8 cellular contexts compared by ENCODE assay signal in genomic region chr20:51220293-51220706, GRCh38.
A peak's percentile ranks its signal among the peaks of the same experiment; 100 is the strongest.
DNase-seq lines count a peak whose midpoint lies in the region; ATAC-seq and TF ChIP-seq lines count a peak whose summit lies in the region.

No MANE protein-coding gene starts in this region.

- no peak overlapping the region for H2AFZ ChIP-seq in HCT116 (ENCODE audit: low read depth, low read length, poor library complexity, severe bottlenecking)

- H3K9me3 ChIP-seq in AG04450 (ENCODE audit: control insufficient read depth, insufficient read depth, low read length), result peaks cover 11% of the 10 kb centered on the region
- peaks cover 0 to 7% of the 10 kb centered on the region in 2 experiments; a peak in 1 of 4 replicates for H3K9me3 ChIP-seq in HCT116 (ENCODE audit: control insufficient read depth in 1 of 2, insufficient read depth in 1 of 2, low read depth in 1 of 2, low read length in 2 of 2)
- no peaks in the 10 kb centered on the region for H3K9me3 ChIP-seq in colonic mucosa
- H3K9me3 ChIP-seq in naive thymus-derived CD4-positive, alpha-beta T cell (ENCODE audit: control insufficient read depth in 2 of 3, low read length in 3 of 3), result peaks cover 0 to 3% (median 0%) of the 10 kb centered on the region in 3 experiments

- H4K20me1 ChIP-seq in HCT116 (ENCODE audit: insufficient read depth), result no peaks in the 10 kb centered on the region

- no peaks in the 10 kb centered on the region for H3K9me2 ChIP-seq in HCT116 (ENCODE audit: insufficient read depth)

- peak; percentile 96 for ATAC-seq in HCT116
- peak; percentile 87 for ATAC-seq in activated CD4-positive, alpha-beta T cell treated with anti-CD3 and anti-CD28 coated beads for 36 hours
- peak; percentile 61 for ATAC-seq in naive thymus-derived CD4-positive, alpha-beta T cell
- peak; percentile 82 for ATAC-seq in stimulated activated naive CD8-positive, alpha-beta T cell treated with anti-CD3 and anti-CD28 coated beads, Interleukin-15, amount 100 ng/mL, for 72 hours
- ATAC-seq in HG03432 (IDR thresholded peaks at IDR 0.05; ENCODE audit: unreplicated experiment), result no peak

- no peak overlapping the region for H3K27ac Mint-ChIP-seq in activated CD4-positive, alpha-beta T cell treated with anti-CD3 and anti-CD28 coated beads for 36 hours
- H3K27ac Mint-ChIP-seq in naive thymus-derived CD4-positive, alpha-beta T cell, result no peak overlapping the region
- no peak overlapping the region for H3K27ac Mint-ChIP-seq in stimulated activated naive CD8-positive, alpha-beta T cell treated with anti-CD3 and anti-CD28 coated beads, Interleukin-15, amount 100 ng/mL, for 72 hours

- intact Hi-C loops in HCT116 (cut with micrococcal nuclease), result loop anchor here (1.0 kb wide), 1 partner anchor 86 kb away; no protein-coding TSS in a partner anchor
- intact Hi-C loops in activated CD4-positive, alpha-beta T cell treated with anti-CD3 and anti-CD28 coated beads for 36 hours (cut with DNase I, micrococcal nuclease), result loop anchor here (1.0 to 10.0 kb wide), 3 partner anchors 86 to 375 kb away; no protein-coding TSS in a partner anchor
- intact Hi-C loops in colonic mucosa (cut with DNase I), result no loop called here
- intact Hi-C loops in naive thymus-derived CD4-positive, alpha-beta T cell (cut with micrococcal nuclease), result loop anchor here in 1 of 2 donors (2.0 to 10.0 kb wide), 2 partner anchors 87 to 405 kb away; no protein-coding TSS in a partner anchor

- peaks cover 10% of the 10 kb centered on the region for H3K4me1 Mint-ChIP-seq in activated CD4-positive, alpha-beta T cell treated with anti-CD3 and anti-CD28 coated beads for 36 hours
- H3K4me1 Mint-ChIP-seq in naive thymus-derived CD4-positive, alpha-beta T cell, result peaks cover 6 to 23% (median 11%) of the 10 kb centered on the region in 7 donors
- H3K4me1 Mint-ChIP-seq in stimulated activated naive CD8-positive, alpha-beta T cell treated with anti-CD3 and anti-CD28 coated beads, Interleukin-15, amount 100 ng/mL, for 72 hours, result peaks cover 21% of the 10 kb centered on the region

- H3K4me2 ChIP-seq in HCT116 (ENCODE audit: low read length), result peak overlapping the region; percentile 61

- TF ChIP-seq CTCF in AG04450 (IDR thresholded peaks at IDR 0.05; ENCODE audit: low read depth, low read length) (peak; percentile 83), HCT116 (IDR thresholded peaks at IDR 0.05 in 2 of 3, conservative IDR thresholded peaks at IDR 0.05 in 1 of 3; ENCODE audit: borderline replicate concordance in 1 of 3, insufficient read depth in 1 of 3, low read depth in 2 of 3, low read length in 2 of 3) (peak; percentile 61 to 99 (median 95); a peak in 5 of 6 replicates), colonic mucosa (IDR thresholded peaks at IDR 0.05) (peak; percentile 76)

- H3K27me3 Mint-ChIP-seq in activated CD4-positive, alpha-beta T cell treated with anti-CD3 and anti-CD28 coated beads for 36 hours, result peaks cover 58% of the 10 kb centered on the region
- H3K27me3 Mint-ChIP-seq in naive thymus-derived CD4-positive, alpha-beta T cell, result peaks cover 36 to 73% (median 65%) of the 10 kb centered on the region in 5 donors
- peaks cover 66% of the 10 kb centered on the region for H3K27me3 Mint-ChIP-seq in stimulated activated naive CD8-positive, alpha-beta T cell treated with anti-CD3 and anti-CD28 coated beads, Interleukin-15, amount 100 ng/mL, for 72 hours

- H3K27ac ChIP-seq in AG04450 (ENCODE audit: low read depth, low read length) (no peak overlapping the region), HCT116 (ENCODE audit: low read depth, low read length) (no peak overlapping the region), colonic mucosa (no peak overlapping the region)
- H3K27ac ChIP-seq in naive thymus-derived CD4-positive, alpha-beta T cell (ENCODE audit: low read depth, low read length), result no peak overlapping the region

- no peaks in the 10 kb centered on the region for H3K36me3 Mint-ChIP-seq in activated CD4-positive, alpha-beta T cell treated with anti-CD3 and anti-CD28 coated beads for 36 hours (ENCODE audit: low read depth)
- H3K36me3 Mint-ChIP-seq in naive thymus-derived CD4-positive, alpha-beta T cell, result peaks cover 0 to 3% (median 0%) of the 10 kb centered on the region in 5 donors

- H3K9me3 Mint-ChIP-seq in activated CD4-positive, alpha-beta T cell treated with anti-CD3 and anti-CD28 coated beads for 36 hours (ENCODE audit: low read depth), result peaks cover 8% of the 10 kb centered on the region
- peaks cover 0 to 17% (median 7%) of the 10 kb centered on the region in 11 donors for H3K9me3 Mint-ChIP-seq in naive thymus-derived CD4-positive, alpha-beta T cell
- H3K9me3 Mint-ChIP-seq in stimulated activated naive CD8-positive, alpha-beta T cell treated with anti-CD3 and anti-CD28 coated beads, Interleukin-15, amount 100 ng/mL, for 72 hours, result peaks cover 8 to 12% of the 10 kb centered on the region in 2 donors

- POLR2A ChIA-PET in AG04450 (lab: Yijun Ruan, JAX) (no interaction called here), HCT116 (lab: Charles Lee) (no interaction called here)
- POLR2A ChIA-PET in activated CD4-positive, alpha-beta T cell treated with anti-CD3 and anti-CD28 coated beads for 36 hours (lab: Charles Lee), result no interaction called here
- POLR2A ChIA-PET in naive thymus-derived CD4-positive, alpha-beta T cell (lab: Charles Lee), result no interaction called here

- no peak overlapping the region for H3K4me3 ChIP-seq in AG04450 (ENCODE audit: low read depth, low read length)
- H3K4me3 ChIP-seq in HCT116 (replicated peaks in 1 of 2; ENCODE audit: low read depth in 1 of 2, low read length in 2 of 2), result no peak overlapping the region
- no peak overlapping the region for H3K4me3 ChIP-seq in colonic mucosa
- H3K4me3 ChIP-seq in naive thymus-derived CD4-positive, alpha-beta T cell (ENCODE audit: low read length), result no peak overlapping the region

- no TSS peak for BruUV-seq in HCT116 (replicated peaks; lab: Mats Ljungman, UMichigan)

- H3K27me3 ChIP-seq in AG04450 (ENCODE audit: control insufficient read depth, insufficient read depth, low read length) (peaks cover 17% of the 10 kb centered on the region), HCT116 (ENCODE audit: insufficient read depth, low read length) (no peaks in the 10 kb centered on the region; the same call in 1 of the 2 replicates), colonic mucosa (no peaks in the 10 kb centered on the region)
- H3K27me3 ChIP-seq in naive thymus-derived CD4-positive, alpha-beta T cell (ENCODE audit: control insufficient read depth in 2 of 2, insufficient read depth in 2 of 2, low read length in 2 of 2), result no peaks in the 10 kb centered on the region

- RAD21 ChIA-PET in HCT116 (lab: Charles Lee; ENCODE audit: low non-redundant PET in 1 of 2, low total read pairs in 2 of 2, uncharacterized antibody in 2 of 2, unreplicated experiment in 2 of 2), result interaction anchor here in 1 of 2 experiments (0.7 kb wide), 1 partner anchor 86 kb away, joined by 3 read pairs; no protein-coding TSS in a partner anchor

- no peak for TF ChIP-seq POLR2A in HCT116 (IDR thresholded peaks at IDR 0.05; ENCODE audit: borderline replicate concordance, extremely low read depth, insufficient read depth, insufficient read length)

- H3K36me3 ChIP-seq in HCT116 (ENCODE audit: control insufficient read depth in 1 of 2, insufficient read depth in 2 of 2, low read length in 2 of 2) (no peaks in the 10 kb centered on the region), colonic mucosa (no peaks in the 10 kb centered on the region)
- H3K36me3 ChIP-seq in naive thymus-derived CD4-positive, alpha-beta T cell (ENCODE audit: control insufficient read depth in 2 of 3, insufficient read depth in 3 of 3, low read length in 3 of 3), result no peaks in the 10 kb centered on the region

- peaks cover 3 to 10% of the 10 kb centered on the region in 2 experiments; a peak in 2 of 4 replicates for H3K4me1 ChIP-seq in HCT116 (ENCODE audit: control insufficient read depth in 1 of 2, insufficient read depth in 2 of 2, low read length in 2 of 2)
- no peaks in the 10 kb centered on the region for H3K4me1 ChIP-seq in colonic mucosa
- H3K4me1 ChIP-seq in naive thymus-derived CD4-positive, alpha-beta T cell (ENCODE audit: control insufficient read depth in 2 of 2, insufficient read depth in 2 of 2, low read length in 2 of 2), result no peaks in the 10 kb centered on the region

- CTCF ChIA-PET in AG04450 (lab: Charles Lee) (interaction anchor here (0.7 to 2.0 kb wide), 2 partner anchors 9 to 64 kb away, joined by 4 to 12 read pairs; no protein-coding TSS in a partner anchor), HCT116 (lab: Charles Lee) (interaction anchor here (1.7 to 2.0 kb wide), 2 partner anchors 86 to 87 kb away, joined by 5 to 6 read pairs; no protein-coding TSS in a partner anchor)
- CTCF ChIA-PET in activated CD4-positive, alpha-beta T cell treated with anti-CD3 and anti-CD28 coated beads for 36 hours (lab: Charles Lee), result interaction anchor here (0.9 to 3.3 kb wide), 9 partner anchors 8 to 505 kb away, joined by 3 to 21 read pairs (median 5); no protein-coding TSS in a partner anchor
- CTCF ChIA-PET in naive thymus-derived CD4-positive, alpha-beta T cell (lab: Charles Lee), result no interaction called here

- DNase-seq in AG04450 (ENCODE audit: low read depth, low spot score), result no peak
- no peak for DNase-seq in HCT116 (ENCODE audit: low read depth, low spot score)
- peak; percentile 83 for DNase-seq in activated CD4-positive, alpha-beta T cell treated with anti-CD3 and anti-CD28 coated beads for 36 hours
- peak; percentile 45 for DNase-seq in colonic mucosa
- DNase-seq in naive thymus-derived CD4-positive, alpha-beta T cell, result peak in 7 of 9 donors; percentile 7 to 67 (median 33)
- DNase-seq in stimulated activated naive CD8-positive, alpha-beta T cell treated with anti-CD3 and anti-CD28 coated beads, Interleukin-15, amount 100 ng/mL, for 72 hours, result peak; percentile 56 to 66
- DNase-seq in NCI-H1436 (lab: John Stamatoyannopoulos, UW), result no peak

- H3K4me3 Mint-ChIP-seq in activated CD4-positive, alpha-beta T cell treated with anti-CD3 and anti-CD28 coated beads for 36 hours, result no peak overlapping the region
- no peak overlapping the region for H3K4me3 Mint-ChIP-seq in naive thymus-derived CD4-positive, alpha-beta T cell
- no peak overlapping the region for H3K4me3 Mint-ChIP-seq in stimulated activated naive CD8-positive, alpha-beta T cell treated with anti-CD3 and anti-CD28 coated beads, Interleukin-15, amount 100 ng/mL, for 72 hours

- TF ChIP-seq RAD21 in HCT116 (IDR thresholded peaks at IDR 0.05; ENCODE audit: low read depth), result peak; percentile 68

- H3K9ac ChIP-seq in HCT116 (ENCODE audit: low read length) (no peak overlapping the region), colonic mucosa (ENCODE audit: low read depth in 2 of 2, low read length in 2 of 2) (no peak overlapping the region)

- no peaks in the 10 kb centered on the region for H3K79me2 ChIP-seq in HCT116 (ENCODE audit: insufficient read depth, low read length)

TF ChIP-seq in HCT116, 20 proteins besides CTCF, POLR2A, EP300 and RAD21:
- TF ChIP-seq SRF (IDR thresholded peaks at IDR 0.05; ENCODE audit: low read depth), result no peak
- TF ChIP-seq MAX (IDR thresholded peaks at IDR 0.05), result peak; percentile 69

Comparison
In these comparisons a context has a peak if more than half of its experiments do, and no peak if none do; other contexts are left out.
1. DNase-seq: peak in activated CD4-positive, alpha-beta T cell treated with anti-CD3 and anti-CD28 coated beads for 36 hours (single experiment), colonic mucosa (single experiment), naive thymus-derived CD4-positive, alpha-beta T cell (7 of 9) and stimulated activated naive CD8-positive, alpha-beta T cell treated with anti-CD3 and anti-CD28 coated beads, Interleukin-15, amount 100 ng/mL, for 72 hours (2 of 2); none in AG04450 (single experiment), HCT116 (single experiment) and NCI-H1436 (single experiment).
2. Peak in every context shown above with its lines, with median percentiles within 50 percentile points of each other: CTCF ChIP-seq.